In genomic region chr9:22103650-22104575, GRCh38 we compare ENCODE assay signal across 10 cellular contexts.
DNase-seq lines count a peak whose midpoint lies in the region; ATAC-seq, FAIRE-seq and TF ChIP-seq lines count a peak whose summit lies in the region.
"Had no signal": no experiment of that assay in that cellular context is flagged by ENCODE, and none has a peak within 500 bp of the region (broad histone marks: within the 10 kb centered on the region; RNA-seq: fewer than 3 reads in every experiment).

No MANE protein-coding gene starts in this region.

- H3K4me1 ChIP-seq in right cardiac atrium (ENCODE audit: control insufficient read depth, insufficient read depth, low read length) (no peaks in the 10 kb centered on the region), thoracic aorta (ENCODE audit: control insufficient read depth in 1 of 2, low read depth in 2 of 2) (peaks cover 7 to 9% of the 10 kb centered on the region in 2 donors)

- intact Hi-C loops in right cardiac atrium (cut with DNase I) = no loop called here

- no peak for FAIRE-seq in GM12891 (lab: Jason Lieb, UNC)

- H3K27ac ChIP-seq in KOPT-K1 (ENCODE audit: low read depth, low read length, poor library complexity, severe bottlenecking) (peak overlapping the region; percentile 91), right cardiac atrium (ENCODE audit: low read length) (no peak overlapping the region), thoracic aorta (peak overlapping the region; percentile 66 to 72)
- H3K27ac ChIP-seq: neutrophil had no signal

- no peaks in the 10 kb centered on the region for H3K36me3 ChIP-seq in KOPT-K1 (ENCODE audit: insufficient read depth, low read length)
- H3K36me3 ChIP-seq in thoracic aorta = no peaks in the 10 kb centered on the region
- H3K36me3 ChIP-seq: neutrophil had no signal

- WGBS in right cardiac atrium = 50% methylated on average over 4 of the region's 4 CpGs

- H3K27me3 ChIP-seq in right cardiac atrium (ENCODE audit: control insufficient read depth, insufficient read depth) = no peaks in the 10 kb centered on the region
- no peaks in the 10 kb centered on the region for H3K27me3 ChIP-seq in thoracic aorta (replicated peaks; ENCODE audit: insufficient read depth)

- ATAC-seq in right cardiac atrium (peak; percentile 58 to 59), thoracic aorta (ENCODE audit: insufficient number of reproducible peaks, low FRiP score, low read depth) (peak; percentile 32)

- TF ChIP-seq CTCF in thoracic aorta (IDR thresholded peaks at IDR 0.05) = no peak

- no peaks in the 10 kb centered on the region for H3K9me3 ChIP-seq in KOPT-K1 (ENCODE audit: insufficient read depth, low read length, poor library complexity, severe bottlenecking)
- H3K9me3 ChIP-seq in right cardiac atrium (ENCODE audit: control insufficient read depth, low read length) = no peaks in the 10 kb centered on the region
- no peaks in the 10 kb centered on the region for H3K9me3 ChIP-seq in thoracic aorta
- H3K9me3 ChIP-seq: neutrophil had no signal

- H3K4me3 ChIP-seq in right cardiac atrium (ENCODE audit: low read length) (no peak overlapping the region), thoracic aorta (no peak overlapping the region)

- TF ChIP-seq POLR2A in GM12891 (IDR thresholded peaks at IDR 0.05; ENCODE audit: low read depth, low read length) = no peak

- DNase-seq in astrocyte of the hippocampus (ENCODE audit: low read depth, low spot score) = peak; percentile 85
- DNase-seq in right cardiac atrium = no peak
- DNase-seq in thoracic aorta (ENCODE audit: low spot score) = no peak
- no peak for DNase-seq in NCI-H187 (lab: John Stamatoyannopoulos, UW)
- DNase-seq in GM12891 (ENCODE audit: insufficient read length, low spot score) = no peak
- DNase-seq in GDM1 (lab: John Stamatoyannopoulos, UW) = no peak
- DNase-seq: activated CD4-positive, alpha-beta T cell treated with anti-CD3 and anti-CD28 coated beads, Interleukin-2, amount 10 ng/mL, durations not matched to agents 24 days and 14 days; NCI-H187 treated with DMSO at 0.1 percent for 48 hours had no signal

TF ChIP-seq in GM12891, 5 proteins besides CTCF, POLR2A, EP300 and RAD21:
- TF ChIP-seq SPI1 (IDR thresholded peaks at IDR 0.05; ENCODE audit: low read depth, low read length) = no peak
- TF ChIP-seq PAX5 (IDR thresholded peaks at IDR 0.05; ENCODE audit: insufficient read depth, low read length, severe bottlenecking) = no peak
- TF ChIP-seq POU2F2 (IDR thresholded peaks at IDR 0.05; ENCODE audit: low read depth, low read length) = no peak
- TF ChIP-seq POLR2AphosphoS5 (IDR thresholded peaks at IDR 0.05; ENCODE audit: low read depth, low read length) = no peak
- TF ChIP-seq TAF1 (IDR thresholded peaks at IDR 0.05; ENCODE audit: low read depth, low read length) = no peak
TF ChIP-seq in GM12891: peak in this region for 0.
